Comparison of ENCODE assay signal across 1 cellular context in genomic region chr15:51227967-51228783, GRCh38.
TF ChIP-seq lines count a peak whose summit lies in the region.

No MANE protein-coding gene starts in this region.

TF ChIP-seq in K562, 482 proteins besides CTCF, POLR2A, EP300 and RAD21 (continued from another document and continues in another):
- TF ChIP-seq CHAMP1 (IDR thresholded peaks at IDR 0.05) (no peak), ARID1B (IDR thresholded peaks at IDR 0.05) (peak; percentile 75), PKNOX1 (IDR thresholded peaks at IDR 0.05) (peak; percentile 64; the same call in 1 of the 2 replicates), ZNF436 (CRISPR knock-in tag; IDR thresholded peaks at IDR 0.05) (no peak), CAMTA2 (CRISPR knock-in tag; conservative IDR thresholded peaks at IDR 0.05) (no peak), TSHZ1 (CRISPR knock-in tag; IDR thresholded peaks at IDR 0.05) (no peak), ZNF263 (CRISPR knock-in tag; IDR thresholded peaks at IDR 0.05; ENCODE audit: borderline replicate concordance) (no peak), ETS1 (conservative IDR thresholded peaks at IDR 0.05; ENCODE audit: control insufficient read depth, low read depth, low read length) (no peak), STAG1 (CRISPR knock-in tag; IDR thresholded peaks at IDR 0.05; ENCODE audit: borderline replicate concordance) (no peak), RBM17 (IDR thresholded peaks at IDR 0.05; ENCODE audit: borderline replicate concordance, low read depth, low read length) (no peak), GATAD2B (IDR thresholded peaks at IDR 0.05; ENCODE audit: borderline replicate concordance) (no peak), RFX5 (IDR thresholded peaks at IDR 0.05; ENCODE audit: low read depth, low read length) (no peak), MTA3 (IDR thresholded peaks at IDR 0.05; ENCODE audit: borderline replicate concordance) (no peak), YY1 (IDR thresholded peaks at IDR 0.05; ENCODE audit: borderline replicate concordance in 1 of 3, control insufficient read depth in 1 of 3, extremely low read depth in 1 of 3, insufficient read depth in 3 of 3, insufficient read length in 1 of 3, insufficient replicate concordance in 2 of 3, low read depth in 1 of 3, low read length in 2 of 3) (peak in 2 of 3 experiments; percentile 21 to 58), FOXK1 (CRISPR knock-in tag; IDR thresholded peaks at IDR 0.05; ENCODE audit: borderline replicate concordance) (no peak), HDGF (IDR thresholded peaks at IDR 0.05) (no peak), ZNF696 (CRISPR knock-in tag; conservative IDR thresholded peaks at IDR 0.05) (no peak), SMARCE1 (IDR thresholded peaks at IDR 0.05) (peak; percentile 78; the same call in 1 of the 2 replicates), IRF9 (tag; IDR thresholded peaks at IDR 0.05) (no peak), KHSRP (IDR thresholded peaks at IDR 0.05) (no peak), SRSF7 (optimal IDR thresholded peaks at IDR 0.05; ENCODE audit: low read depth, low read length) (no peak), CHD1 (IDR thresholded peaks at IDR 0.05; ENCODE audit: low read length) (no peak), NUFIP1 (IDR thresholded peaks at IDR 0.05; ENCODE audit: partially characterized antibody) (no peak), ATF1 (CRISPR knock-in tag; IDR thresholded peaks at IDR 0.05) (no peak), ATF1 (tag; IDR thresholded peaks at IDR 0.05) (peak; percentile 87), SMARCA5 (IDR thresholded peaks at IDR 0.05) (no peak), ZNF589 (CRISPR knock-in tag; IDR thresholded peaks at IDR 0.05; ENCODE audit: low read depth) (no peak), DLX4 (CRISPR knock-in tag; IDR thresholded peaks at IDR 0.05) (no peak), ZFP1 (CRISPR knock-in tag; IDR thresholded peaks at IDR 0.05) (no peak), POLR2AphosphoS5 (IDR thresholded peaks at IDR 0.05; ENCODE audit: control insufficient read depth, insufficient read depth, low read depth, low read length) (no peak), POLR2B (IDR thresholded peaks at IDR 0.05; ENCODE audit: low read depth, partially characterized antibody) (no peak), FUS (optimal IDR thresholded peaks at IDR 0.05; ENCODE audit: low read depth, low read length) (no peak), MXD1 (CRISPR knock-in tag; IDR thresholded peaks at IDR 0.05; ENCODE audit: borderline replicate concordance, poor library complexity, severe bottlenecking) (no peak), KDM4B (IDR thresholded peaks at IDR 0.05; ENCODE audit: borderline replicate concordance in 2 of 2, low read depth in 1 of 2) (no peak), SIN3B (IDR thresholded peaks at IDR 0.05; ENCODE audit: low read depth) (no peak), CSDE1 (IDR thresholded peaks at IDR 0.05) (no peak), HCFC1 (IDR thresholded peaks at IDR 0.05; ENCODE audit: low read depth, low read length) (no peak), RBM14 (IDR thresholded peaks at IDR 0.05; ENCODE audit: borderline replicate concordance, insufficient read depth, low read depth, low read length) (no peak), MIER1 (IDR thresholded peaks at IDR 0.05; ENCODE audit: low read depth) (no peak), PREB (CRISPR knock-in tag; IDR thresholded peaks at IDR 0.05) (no peak), MTA1 (IDR thresholded peaks at IDR 0.05; ENCODE audit: borderline replicate concordance) (no peak), DIDO1 (tag; IDR thresholded peaks at IDR 0.05; ENCODE audit: low read depth) (no peak), CREB3 (tag; conservative IDR thresholded peaks at IDR 0.05; ENCODE audit: low read depth) (peak; percentile 70; the same call in 1 of the 2 replicates), ZEB2 (IDR thresholded peaks at IDR 0.05) (no peak), ZNF717 (CRISPR knock-in tag; IDR thresholded peaks at IDR 0.05) (no peak), NFE2 (IDR thresholded peaks at IDR 0.05; ENCODE audit: low read depth) (peak; percentile 97), ZNF316 (IDR thresholded peaks at IDR 0.05) (peak; percentile 100)
- TF ChIP-seq, protein P1, sequence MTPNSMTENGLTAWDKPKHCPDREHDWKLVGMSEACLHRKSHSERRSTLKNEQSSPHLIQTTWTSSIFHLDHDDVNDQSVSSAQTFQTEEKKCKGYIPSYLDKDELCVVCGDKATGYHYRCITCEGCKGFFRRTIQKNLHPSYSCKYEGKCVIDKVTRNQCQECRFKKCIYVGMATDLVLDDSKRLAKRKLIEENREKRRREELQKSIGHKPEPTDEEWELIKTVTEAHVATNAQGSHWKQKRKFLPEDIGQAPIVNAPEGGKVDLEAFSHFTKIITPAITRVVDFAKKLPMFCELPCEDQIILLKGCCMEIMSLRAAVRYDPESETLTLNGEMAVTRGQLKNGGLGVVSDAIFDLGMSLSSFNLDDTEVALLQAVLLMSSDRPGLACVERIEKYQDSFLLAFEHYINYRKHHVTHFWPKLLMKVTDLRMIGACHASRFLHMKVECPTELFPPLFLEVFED (CRISPR knock-in tag; conservative IDR thresholded peaks at IDR 0.05), result no peak
- TF ChIP-seq, protein P2, sequence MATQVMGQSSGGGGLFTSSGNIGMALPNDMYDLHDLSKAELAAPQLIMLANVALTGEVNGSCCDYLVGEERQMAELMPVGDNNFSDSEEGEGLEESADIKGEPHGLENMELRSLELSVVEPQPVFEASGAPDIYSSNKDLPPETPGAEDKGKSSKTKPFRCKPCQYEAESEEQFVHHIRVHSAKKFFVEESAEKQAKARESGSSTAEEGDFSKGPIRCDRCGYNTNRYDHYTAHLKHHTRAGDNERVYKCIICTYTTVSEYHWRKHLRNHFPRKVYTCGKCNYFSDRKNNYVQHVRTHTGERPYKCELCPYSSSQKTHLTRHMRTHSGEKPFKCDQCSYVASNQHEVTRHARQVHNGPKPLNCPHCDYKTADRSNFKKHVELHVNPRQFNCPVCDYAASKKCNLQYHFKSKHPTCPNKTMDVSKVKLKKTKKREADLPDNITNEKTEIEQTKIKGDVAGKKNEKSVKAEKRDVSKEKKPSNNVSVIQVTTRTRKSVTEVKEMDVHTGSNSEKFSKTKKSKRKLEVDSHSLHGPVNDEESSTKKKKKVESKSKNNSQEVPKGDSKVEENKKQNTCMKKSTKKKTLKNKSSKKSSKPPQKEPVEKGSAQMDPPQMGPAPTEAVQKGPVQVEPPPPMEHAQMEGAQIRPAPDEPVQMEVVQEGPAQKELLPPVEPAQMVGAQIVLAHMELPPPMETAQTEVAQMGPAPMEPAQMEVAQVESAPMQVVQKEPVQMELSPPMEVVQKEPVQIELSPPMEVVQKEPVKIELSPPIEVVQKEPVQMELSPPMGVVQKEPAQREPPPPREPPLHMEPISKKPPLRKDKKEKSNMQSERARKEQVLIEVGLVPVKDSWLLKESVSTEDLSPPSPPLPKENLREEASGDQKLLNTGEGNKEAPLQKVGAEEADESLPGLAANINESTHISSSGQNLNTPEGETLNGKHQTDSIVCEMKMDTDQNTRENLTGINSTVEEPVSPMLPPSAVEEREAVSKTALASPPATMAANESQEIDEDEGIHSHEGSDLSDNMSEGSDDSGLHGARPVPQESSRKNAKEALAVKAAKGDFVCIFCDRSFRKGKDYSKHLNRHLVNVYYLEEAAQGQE (CRISPR knock-in tag; IDR thresholded peaks at IDR 0.05; ENCODE audit: low read depth), result no peak
